22 cellular contexts compared by ENCODE assay signal in genomic region chr18:69894467-69894866, GRCh38. TPM values are rescaled to one million over a fixed set of nuclear protein-coding genes. Genes with fewer than 3 reads are reported as not detected.
DNase-seq lines count a peak whose midpoint lies in the region; ATAC-seq and TF ChIP-seq lines count a peak whose summit lies in the region.
"Had no signal": no experiment of that assay in that cellular context is flagged by ENCODE, and none has a peak within 500 bp of the region (broad histone marks: within the 10 kb centered on the region; RNA-seq: fewer than 3 reads in every experiment).

No MANE protein-coding gene starts in this region.

- no peak overlapping the region for H3K4ac ChIP-seq in mesenchymal stem cell (ENCODE audit: low read depth in 1 of 2, low read length in 2 of 2)

- H3K4me1 Mint-ChIP-seq in T-helper 1 cell treated with Interleukin-12 subunit alpha and Interleukin-12 subunit beta and Interleukin-4 antibody, amounts not matched to agents 30 μg/mL and 1 μg/mL, for 36 hours (ENCODE audit: low read depth), result peaks cover 74% of the 10 kb centered on the region
- H3K4me1 Mint-ChIP-seq in CD8-positive, alpha-beta T cell (ENCODE audit: low read depth), result peaks cover 71% of the 10 kb centered on the region
- H3K4me1 Mint-ChIP-seq in activated T-helper 1 cell treated with anti-CD3 and anti-CD28 coated beads, Interleukin-12 subunit alpha, Interleukin-12 subunit beta, Interleukin-2, Interleukin-4 antibody, amounts not matched to agents 30 ng/mL and 10 ng/mL and 1 ng/mL, durations not matched to agents 14 hours and 24 hours and 36 hours (ENCODE audit: low read depth), result peaks cover 89% of the 10 kb centered on the region

- no peak overlapping the region for H2BK15ac ChIP-seq in mesenchymal stem cell (ENCODE audit: low read depth, poor library complexity, severe bottlenecking)

- H3K36me3 Mint-ChIP-seq in T-helper 1 cell treated with Interleukin-12 subunit alpha and Interleukin-12 subunit beta and Interleukin-4 antibody, amounts not matched to agents 30 μg/mL and 1 μg/mL, for 36 hours (ENCODE audit: low read depth), result peaks cover 56% of the 10 kb centered on the region
- H3K36me3 Mint-ChIP-seq in CD8-positive, alpha-beta T cell, result peaks cover 45% of the 10 kb centered on the region
- H3K36me3 Mint-ChIP-seq in activated T-helper 1 cell treated with anti-CD3 and anti-CD28 coated beads, Interleukin-12 subunit alpha, Interleukin-12 subunit beta, Interleukin-2, Interleukin-4 antibody, amounts not matched to agents 30 ng/mL and 10 ng/mL and 1 ng/mL, durations not matched to agents 14 hours and 24 hours and 36 hours (ENCODE audit: low read depth), result peaks cover 65% of the 10 kb centered on the region

- no peak for TF ChIP-seq CTCF in CD8-positive, alpha-beta T cell (IDR thresholded peaks at IDR 0.05)
- TF ChIP-seq CTCF in breast epithelium (IDR thresholded peaks at IDR 0.05), result no peak
- no peak for TF ChIP-seq CTCF in esophagus squamous epithelium (IDR thresholded peaks at IDR 0.05)

- peak overlapping the region; percentile 68 for H3K27ac Mint-ChIP-seq in T-helper 1 cell treated with Interleukin-12 subunit alpha and Interleukin-12 subunit beta and Interleukin-4 antibody, amounts not matched to agents 30 μg/mL and 1 μg/mL, for 36 hours
- peak overlapping the region; percentile 94 for H3K27ac Mint-ChIP-seq in CD8-positive, alpha-beta T cell
- peak overlapping the region; percentile 46 for H3K27ac Mint-ChIP-seq in activated T-helper 1 cell treated with anti-CD3 and anti-CD28 coated beads, Interleukin-12 subunit alpha, Interleukin-12 subunit beta, Interleukin-2, Interleukin-4 antibody, amounts not matched to agents 30 ng/mL and 10 ng/mL and 1 ng/mL, durations not matched to agents 14 hours and 24 hours and 36 hours

- no peak overlapping the region for H4K8ac ChIP-seq in mesenchymal stem cell (ENCODE audit: low read length)

- no peak overlapping the region for H3K27ac ChIP-seq in CD8-positive, alpha-beta T cell (ENCODE audit: low read depth, low read length)
- peak overlapping the region; percentile 20 for H3K27ac ChIP-seq in effector memory CD4-positive, alpha-beta T cell (ENCODE audit: insufficient read depth, low read length, poor library complexity, severe bottlenecking)
- no peak overlapping the region for H3K27ac ChIP-seq in breast epithelium
- no peak overlapping the region for H3K27ac ChIP-seq in esophagus squamous epithelium
- H3K27ac ChIP-seq in mesenchymal stem cell (ENCODE audit: low read length, poor library complexity, severe bottlenecking), result no peak overlapping the region
- H3K27ac ChIP-seq: 22Rv1, C4-2B had no signal

- H3K4me3 Mint-ChIP-seq in T-helper 1 cell treated with Interleukin-12 subunit alpha and Interleukin-12 subunit beta and Interleukin-4 antibody, amounts not matched to agents 30 μg/mL and 1 μg/mL, for 36 hours, result no peak overlapping the region
- no peak overlapping the region for H3K4me3 Mint-ChIP-seq in CD8-positive, alpha-beta T cell
- H3K4me3 Mint-ChIP-seq in activated T-helper 1 cell treated with anti-CD3 and anti-CD28 coated beads, Interleukin-12 subunit alpha, Interleukin-12 subunit beta, Interleukin-2, Interleukin-4 antibody, amounts not matched to agents 30 ng/mL and 10 ng/mL and 1 ng/mL, durations not matched to agents 14 hours and 24 hours and 36 hours, result no peak overlapping the region

- no peak overlapping the region for H3K9ac ChIP-seq in mesenchymal stem cell (ENCODE audit: low read length)

- H3K36me3 ChIP-seq in CD8-positive, alpha-beta T cell (ENCODE audit: insufficient read depth, low read length), result peaks cover 12% of the 10 kb centered on the region
- H3K36me3 ChIP-seq in effector memory CD4-positive, alpha-beta T cell (ENCODE audit: control insufficient read depth, insufficient read depth, low read length), result peaks cover 26% of the 10 kb centered on the region
- H3K36me3 ChIP-seq in breast epithelium (no peaks in the 10 kb centered on the region), esophagus squamous epithelium (no peaks in the 10 kb centered on the region), mesenchymal stem cell (ENCODE audit: control insufficient read depth in 1 of 2, insufficient read depth in 2 of 2, low read depth in 1 of 2, low read length in 2 of 2) (no peaks in the 10 kb centered on the region)

- H3K4me3 ChIP-seq in CD8-positive, alpha-beta T cell (ENCODE audit: low read depth, low read length), result no peak overlapping the region
- no peak overlapping the region for H3K4me3 ChIP-seq in effector memory CD4-positive, alpha-beta T cell (ENCODE audit: insufficient read depth, low read depth, low read length, poor library complexity, severe bottlenecking)
- H3K4me3 ChIP-seq in breast epithelium (no peak overlapping the region), esophagus squamous epithelium (no peak overlapping the region), mesenchymal stem cell (ENCODE audit: insufficient read depth in 1 of 2, low read depth in 1 of 2, low read length in 2 of 2) (no peak overlapping the region)
- H3K4me3 ChIP-seq: GM12878 had no signal

- H3K79me1 ChIP-seq in mesenchymal stem cell (replicated peaks; ENCODE audit: low read length, poor library complexity, severe bottlenecking), result no peaks in the 10 kb centered on the region

- H2BK120ac ChIP-seq in mesenchymal stem cell (ENCODE audit: low read depth, low read length), result no peak overlapping the region

- H3K18ac ChIP-seq in mesenchymal stem cell (ENCODE audit: low read depth in 1 of 2, low read length in 2 of 2), result no peak overlapping the region

- DNase-seq in T-helper 1 cell (no peak), breast epithelium (ENCODE audit: low spot score in 2 of 2) (no peak), esophagus squamous epithelium (lab: John Stamatoyannopoulos, UW) (no peak), mesenchymal stem cell (no peak)
- no peak for DNase-seq in CD8-positive, alpha-beta T cell
- no peak for DNase-seq in activated T-helper 1 cell treated with anti-CD3 and anti-CD28 coated beads, Interleukin-12 subunit alpha, Interleukin-12 subunit beta, Interleukin-2, Interleukin-4 antibody, amounts not matched to agents 30 ng/mL and 10 ng/mL and 1 ng/mL, durations not matched to agents 14 hours and 24 hours and 36 hours (ENCODE audit: low spot score)
- no peak for DNase-seq in effector memory CD4-positive, alpha-beta T cell
- DNase-seq: AML-193, KG1, MV-4-11, NCI-H187 treated with DMSO at 0.1 percent for 48 hours, NCI-H2227 treated with DMSO at 0.1 percent for 48 hours, NCI-H510A treated with DMSO at 0.1 percent for 48 hours, NCI-H774, PC-3, RPMI8226, SHP77 treated with DMSO at 0.1 percent for 48 hours had no signal

- no peak overlapping the region for H3K14ac ChIP-seq in mesenchymal stem cell (ENCODE audit: low read length in 2 of 2)

- intact Hi-C loops in CD8-positive, alpha-beta T cell (cut with DNase I, micrococcal nuclease), result loop anchor here in 1 of 2 experiments (10.0 kb wide), 1 partner anchor 1180 kb away; the partner anchor contains the start of gene TMX3
- intact Hi-C loops in activated T-helper 1 cell treated with anti-CD3 and anti-CD28 coated beads, Interleukin-12 subunit alpha, Interleukin-12 subunit beta, Interleukin-2, Interleukin-4 antibody, amounts not matched to agents 30 ng/mL and 10 ng/mL and 1 ng/mL, durations not matched to agents 14 hours and 24 hours and 36 hours (cut with micrococcal nuclease), result no loop called here
- intact Hi-C loops in breast epithelium (cut with DNase I; ENCODE audit: low total_unique reads), result no loop called here
- intact Hi-C loops in esophagus squamous epithelium (cut with DNase I), result no loop called here

- H2BK12ac ChIP-seq in mesenchymal stem cell (ENCODE audit: low read length in 2 of 2), result no peak overlapping the region

- POLR2A ChIA-PET in CD8-positive, alpha-beta T cell (lab: Charles Lee), result no interaction called here

- no peak overlapping the region for H4K91ac ChIP-seq in mesenchymal stem cell (ENCODE audit: low read length)

- no peak overlapping the region for H2AFZ ChIP-seq in mesenchymal stem cell (ENCODE audit: low read depth, low read length)

- no peaks in the 10 kb centered on the region for H3K27me3 ChIP-seq in CD8-positive, alpha-beta T cell (ENCODE audit: insufficient read depth, low read length)
- no peaks in the 10 kb centered on the region for H3K27me3 ChIP-seq in effector memory CD4-positive, alpha-beta T cell (replicated peaks; ENCODE audit: control insufficient read depth, insufficient read depth, low read length, poor library complexity, severe bottlenecking)
- H3K27me3 ChIP-seq in breast epithelium (no peaks in the 10 kb centered on the region), esophagus squamous epithelium (no peaks in the 10 kb centered on the region), mesenchymal stem cell (ENCODE audit: control insufficient read depth in 1 of 2, insufficient read depth in 1 of 2, low read length in 2 of 2) (no peaks in the 10 kb centered on the region)

- H3K9me3 ChIP-seq in CD8-positive, alpha-beta T cell (ENCODE audit: low read length), result no peaks in the 10 kb centered on the region
- no peaks in the 10 kb centered on the region for H3K9me3 ChIP-seq in effector memory CD4-positive, alpha-beta T cell (ENCODE audit: control insufficient read depth, low read length)
- H3K9me3 ChIP-seq in breast epithelium (peaks cover 0 to 5% of the 10 kb centered on the region in 2 donors), esophagus squamous epithelium (no peaks in the 10 kb centered on the region), mesenchymal stem cell (ENCODE audit: control insufficient read depth, low read length) (peaks cover 3% of the 10 kb centered on the region)

- no peak for ATAC-seq in CD8-positive, alpha-beta T cell
- ATAC-seq: GM12878, PC-3 had no signal

- peaks cover 5% of the 10 kb centered on the region for H3K9me3 Mint-ChIP-seq in T-helper 1 cell treated with Interleukin-12 subunit alpha and Interleukin-12 subunit beta and Interleukin-4 antibody, amounts not matched to agents 30 μg/mL and 1 μg/mL, for 36 hours
- peaks cover 4% of the 10 kb centered on the region for H3K9me3 Mint-ChIP-seq in CD8-positive, alpha-beta T cell
- peaks cover 8% of the 10 kb centered on the region for H3K9me3 Mint-ChIP-seq in activated T-helper 1 cell treated with anti-CD3 and anti-CD28 coated beads, Interleukin-12 subunit alpha, Interleukin-12 subunit beta, Interleukin-2, Interleukin-4 antibody, amounts not matched to agents 30 ng/mL and 10 ng/mL and 1 ng/mL, durations not matched to agents 14 hours and 24 hours and 36 hours

- CTCF ChIA-PET in CD8-positive, alpha-beta T cell (lab: Charles Lee), result no interaction called here

- H3K4me1 ChIP-seq in CD8-positive, alpha-beta T cell (ENCODE audit: insufficient read depth, low read length), result peaks cover 31% of the 10 kb centered on the region
- peaks cover 21% of the 10 kb centered on the region for H3K4me1 ChIP-seq in effector memory CD4-positive, alpha-beta T cell (ENCODE audit: control insufficient read depth, insufficient read depth, low read length, poor library complexity, severe bottlenecking)
- H3K4me1 ChIP-seq in breast epithelium (no peaks in the 10 kb centered on the region), esophagus squamous epithelium (no peaks in the 10 kb centered on the region), mesenchymal stem cell (ENCODE audit: control insufficient read depth, insufficient read depth, low read depth, low read length) (no peaks in the 10 kb centered on the region)

- H3K4me2 ChIP-seq in mesenchymal stem cell (ENCODE audit: low read length, poor library complexity, severe bottlenecking), result no peak overlapping the region

- H3K23ac ChIP-seq in mesenchymal stem cell (ENCODE audit: low read length in 2 of 2), result no peak overlapping the region

- H2AK5ac ChIP-seq in mesenchymal stem cell (ENCODE audit: low read length, severe bottlenecking), result no peak overlapping the region

- TF ChIP-seq POLR2A in breast epithelium (IDR thresholded peaks at IDR 0.05), result no peak
- TF ChIP-seq POLR2A in esophagus squamous epithelium (IDR thresholded peaks at IDR 0.05), result no peak

- no peak overlapping the region for H2BK5ac ChIP-seq in mesenchymal stem cell (ENCODE audit: low read depth, low read length, poor library complexity, severe bottlenecking)

- 81 to 88% methylated on average over 2 of the region's 2 CpGs for WGBS in esophagus squamous epithelium, 2 donors
- WGBS in mesenchymal stem cell, result 94% methylated on average over 2 of the region's 2 CpGs

- H3K27me3 Mint-ChIP-seq in T-helper 1 cell treated with Interleukin-12 subunit alpha and Interleukin-12 subunit beta and Interleukin-4 antibody, amounts not matched to agents 30 μg/mL and 1 μg/mL, for 36 hours (ENCODE audit: low read depth), result no peaks in the 10 kb centered on the region
- no peaks in the 10 kb centered on the region for H3K27me3 Mint-ChIP-seq in CD8-positive, alpha-beta T cell (ENCODE audit: low read depth)
- no peaks in the 10 kb centered on the region for H3K27me3 Mint-ChIP-seq in activated T-helper 1 cell treated with anti-CD3 and anti-CD28 coated beads, Interleukin-12 subunit alpha, Interleukin-12 subunit beta, Interleukin-2, Interleukin-4 antibody, amounts not matched to agents 30 ng/mL and 10 ng/mL and 1 ng/mL, durations not matched to agents 14 hours and 24 hours and 36 hours (ENCODE audit: insufficient read depth)

RNA-seq across cellular contexts. Expression of gene CD226, which starts 53.2 kb away (rescaled TPM):
- 10 to 100 TPM; 20.1 TPM for total RNA-seq in CD8-positive, alpha-beta T cell
- 134 and 141 TPM in 2 replicates for total RNA-seq in activated T-helper 1 cell treated with anti-CD3 and anti-CD28 coated beads, Interleukin-12 subunit alpha, Interleukin-12 subunit beta, Interleukin-2, Interleukin-4 antibody, amounts not matched to agents 30 ng/mL and 10 ng/mL and 1 ng/mL, durations not matched to agents 14 hours and 24 hours and 36 hours
- total RNA-seq in breast epithelium (1 to 10 TPM; 1.8 to 4.9 (median 2.1) TPM), esophagus squamous epithelium (1 to 10 TPM in 2 of 4 donors, under 1 TPM in 2; 0.72 to 5.2 (median 1.3) TPM)
- polyA plus RNA-seq in mesenchymal stem cell (2013, experiment 1 of 2), result 0.10 TPM
- 0.15 TPM for polyA plus RNA-seq in mesenchymal stem cell (2013, experiment 2 of 2)
- total RNA-seq: H1 had no signal
- polyA plus RNA-seq: H1 had no signal
